In the genomic region with DNA sequence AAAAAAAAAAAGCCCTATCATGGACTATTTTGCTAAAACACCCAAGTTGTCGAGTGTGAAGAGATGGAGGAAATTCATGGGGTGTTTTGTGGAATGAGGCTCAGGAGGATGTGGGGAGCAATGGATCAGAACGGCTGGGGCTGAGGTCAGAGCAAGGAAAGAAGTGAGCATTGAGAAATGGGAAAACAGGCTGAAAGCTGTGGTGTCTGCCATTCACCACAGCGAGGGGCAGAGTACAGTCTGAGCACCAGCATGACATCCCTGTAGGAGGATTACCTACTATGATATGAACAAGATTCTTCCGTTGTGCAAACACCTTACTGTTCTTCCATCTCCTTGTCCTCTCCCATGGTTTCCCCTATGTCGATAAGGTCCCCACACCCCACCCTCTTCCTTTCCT, we compare ENCODE assay signal across 38 cellular contexts.
"Had no signal": no experiment of that assay in that cellular context is flagged by ENCODE, and none has a peak within 500 bp of the region (broad histone marks: within the 10 kb centered on the region; RNA-seq: fewer than 3 reads in every experiment).

No MANE protein-coding gene starts in this region.

- H3K9me3 ChIP-seq: adrenal gland, ascending aorta, body of pancreas had no signal

- H3K4me1 Mint-ChIP-seq: activated naive CD4-positive, alpha-beta T cell treated with anti-CD3 and anti-CD28 coated beads, Interleukin-2, amount 10 ng/mL, durations not matched to agents 7 days and 5 days; activated naive CD4-positive, alpha-beta T cell treated with anti-CD3 and anti-CD28 coated beads, Interleukin-2, amount 50 U/mL, for 24 hours; activated naive CD8-positive, alpha-beta T cell treated with anti-CD3 and anti-CD28 coated beads for 36 hours; activated naive CD8-positive, alpha-beta T cell treated with anti-CD3 and anti-CD28 coated beads, Interleukin-2, amount 10 ng/mL, durations not matched to agents 7 days and 5 days; activated naive CD8-positive, alpha-beta T cell treated with anti-CD3 and anti-CD28 coated beads, Interleukin-2, amount 50 U/mL, for 24 hours; activated T-helper 17 cell treated with anti-CD3 and anti-CD28 coated beads, Interleukin-2, amount 50 U/mL, for 72 hours; brain; central memory CD8-positive, alpha-beta T cell had no signal

- H3K27ac ChIP-seq: adrenal gland, ascending aorta, body of pancreas, brain microvascular endothelial cell, breast epithelium, cardiac muscle cell had no signal

- ATAC-seq: activated naive CD4-positive, alpha-beta T cell treated with anti-CD3 and anti-CD28 coated beads, Interleukin-2, amount 50 U/mL, for 72 hours; activated naive CD8-positive, alpha-beta T cell treated with anti-CD3 and anti-CD28 coated beads, Interleukin-2, amount 50 U/mL, for 24 hours; activated T-cell treated with anti-CD3 and anti-CD28 coated beads, Interleukin-2, amount 50 U/mL, for 72 hours; activated T-helper 17 cell treated with anti-CD3 and anti-CD28 coated beads, Interleukin-2, amount 50 U/mL, for 72 hours; body of pancreas had no signal

- H3K4me3 Mint-ChIP-seq: activated naive CD4-positive, alpha-beta T cell treated with anti-CD3 and anti-CD28 coated beads for 36 hours; activated naive CD4-positive, alpha-beta T cell treated with anti-CD3 and anti-CD28 coated beads, Interleukin-2, amount 10 ng/mL, durations not matched to agents 7 days and 5 days; activated naive CD4-positive, alpha-beta T cell treated with anti-CD3 and anti-CD28 coated beads, Interleukin-2, amount 50 U/mL, for 24 hours; activated naive CD8-positive, alpha-beta T cell; activated naive CD8-positive, alpha-beta T cell treated with anti-CD3 and anti-CD28 coated beads for 36 hours; activated naive CD8-positive, alpha-beta T cell treated with anti-CD3 and anti-CD28 coated beads, Interleukin-2, amount 10 ng/mL, durations not matched to agents 7 days and 5 days; activated naive CD8-positive, alpha-beta T cell treated with anti-CD3 and anti-CD28 coated beads, Interleukin-2, amount 50 U/mL, for 24 hours; activated T-cell treated with anti-CD3 and anti-CD28 coated beads, Interleukin-2, amount 50 U/mL, for 24 hours; activated T-cell treated with anti-CD3 and anti-CD28 coated beads, Interleukin-2, amount 50 U/mL, for 72 hours; activated T-helper 1 cell treated with anti-CD3 and anti-CD28 coated beads, Interleukin-12 subunit alpha, Interleukin-12 subunit beta, Interleukin-2, Interleukin-4 antibody, amounts not matched to agents 30 ng/mL and 10 ng/mL and 1 ng/mL, durations not matched to agents 14 hours and 24 hours and 36 hours; activated T-helper 17 cell treated with anti-CD3 and anti-CD28 coated beads, Interleukin-2, amount 50 U/mL, for 72 hours; brain; central memory CD8-positive, alpha-beta T cell had no signal

- H3K4me1 ChIP-seq: adrenal gland, ascending aorta, breast epithelium had no signal

- FAIRE-seq: astrocyte, bronchial epithelial cell had no signal

- DNase-seq: activated effector memory CD4-positive, alpha-beta T cell treated with anti-CD3 and anti-CD28 coated beads, Interleukin-2, amount 50 U/mL, for 16 hours; activated effector memory CD4-positive, alpha-beta T cell treated with Interleukin-2 at 50 U/mL for 16 hours; activated gamma-delta T cell; activated gamma-delta T cell treated with Interleukin-2 at 50 U/mL for 16 hours; activated naive CD4-positive, alpha-beta T cell; activated naive CD4-positive, alpha-beta T cell treated with anti-CD3 and anti-CD28 coated beads for 36 hours; activated naive CD4-positive, alpha-beta T cell treated with anti-CD3 and anti-CD28 coated beads, Interleukin-2, amount 10 ng/mL, durations not matched to agents 7 days and 5 days; activated naive CD4-positive, alpha-beta T cell treated with anti-CD3 and anti-CD28 coated beads, Interleukin-2, amount 50 U/mL, for 16 hours; activated naive CD4-positive, alpha-beta T cell treated with Interleukin-2 at 50 U/mL for 16 hours; activated naive CD8-positive, alpha-beta T cell treated with anti-CD3 and anti-CD28 coated beads for 36 hours; activated naive CD8-positive, alpha-beta T cell treated with anti-CD3 and anti-CD28 coated beads, Interleukin-2, amount 10 ng/mL, durations not matched to agents 7 days and 5 days; activated naive CD8-positive, alpha-beta T cell treated with anti-CD3 and anti-CD28 coated beads, Interleukin-2, amount 50 U/mL, for 24 hours; activated T-cell treated with anti-CD3 and anti-CD28 coated beads, Interleukin-2, amount 50 U/mL, for 1 hour; activated T-cell treated with anti-CD3 and anti-CD28 coated beads, Interleukin-2, amount 50 U/mL, for 24 hours; activated T-cell treated with anti-CD3 and anti-CD28 coated beads, Interleukin-2, amount 50 U/mL, for 48 hours; activated T-cell treated with anti-CD3 and anti-CD28 coated beads, Interleukin-2, amount 50 U/mL, for 72 hours; adrenal gland; amniotic stem cell; amygdala; anterior cingulate cortex; aorta; body of pancreas; brain microvascular endothelial cell; caudate nucleus; central memory CD4-positive, alpha-beta T cell; cerebellar nuclear complex had no signal

- H3K36me3 ChIP-seq: adrenal gland, ascending aorta, brain microvascular endothelial cell, breast epithelium, cardiac muscle cell had no signal

- H3K9me3 Mint-ChIP-seq: activated naive CD4-positive, alpha-beta T cell treated with anti-CD3 and anti-CD28 coated beads for 36 hours; activated naive CD4-positive, alpha-beta T cell treated with anti-CD3 and anti-CD28 coated beads, Interleukin-2, amount 50 U/mL, for 24 hours; activated naive CD8-positive, alpha-beta T cell treated with anti-CD3 and anti-CD28 coated beads for 36 hours; activated naive CD8-positive, alpha-beta T cell treated with anti-CD3 and anti-CD28 coated beads, Interleukin-2, amount 10 ng/mL, durations not matched to agents 7 days and 5 days had no signal

- H3K4me3 ChIP-seq: adrenal gland, ascending aorta, body of pancreas, breast epithelium, cardiac muscle cell had no signal

- H3K27me3 ChIP-seq: adrenal gland, ascending aorta, body of pancreas, brain microvascular endothelial cell, breast epithelium, cardiac muscle cell had no signal

- H3K36me3 Mint-ChIP-seq: activated naive CD4-positive, alpha-beta T cell treated with anti-CD3 and anti-CD28 coated beads, Interleukin-2, amount 10 ng/mL, durations not matched to agents 7 days and 5 days; activated naive CD4-positive, alpha-beta T cell treated with anti-CD3 and anti-CD28 coated beads, Interleukin-2, amount 50 U/mL, for 24 hours; activated naive CD4-positive, alpha-beta T cell treated with anti-CD3 and anti-CD28 coated beads, Interleukin-2, amount 50 U/mL, for 72 hours; activated naive CD8-positive, alpha-beta T cell; activated naive CD8-positive, alpha-beta T cell treated with anti-CD3 and anti-CD28 coated beads for 36 hours; activated naive CD8-positive, alpha-beta T cell treated with anti-CD3 and anti-CD28 coated beads, Interleukin-2, amount 10 ng/mL, durations not matched to agents 7 days and 5 days; brain had no signal

- H3K27me3 Mint-ChIP-seq: activated naive CD4-positive, alpha-beta T cell treated with anti-CD3 and anti-CD28 coated beads, Interleukin-2, amount 10 ng/mL, durations not matched to agents 7 days and 5 days; activated naive CD8-positive, alpha-beta T cell treated with anti-CD3 and anti-CD28 coated beads for 36 hours; activated naive CD8-positive, alpha-beta T cell treated with anti-CD3 and anti-CD28 coated beads, Interleukin-2, amount 10 ng/mL, durations not matched to agents 7 days and 5 days; activated naive CD8-positive, alpha-beta T cell treated with anti-CD3 and anti-CD28 coated beads, Interleukin-2, amount 50 U/mL, for 24 hours; activated T-cell treated with anti-CD3 and anti-CD28 coated beads, Interleukin-2, amount 50 U/mL, for 24 hours; activated T-helper 17 cell treated with anti-CD3 and anti-CD28 coated beads, Interleukin-2, amount 50 U/mL, for 72 hours; central memory CD8-positive, alpha-beta T cell had no signal
